16 cellular contexts compared by ENCODE assay signal in genomic region chr1:167602840-167603239, GRCh38. TPM values are rescaled to one million over a fixed set of nuclear protein-coding genes. Genes with fewer than 3 reads are reported as not detected.
A peak's percentile ranks its signal among the peaks of the same experiment; 100 is the strongest.
DNase-seq lines count a peak whose midpoint lies in the region; ATAC-seq, FAIRE-seq and TF ChIP-seq lines count a peak whose summit lies in the region.
"Had no signal": no experiment of that assay in that cellular context is flagged by ENCODE, and none has a peak within 500 bp of the region (broad histone marks: within the 10 kb centered on the region; RNA-seq: fewer than 3 reads in every experiment).

No MANE protein-coding gene starts in this region.

- no peak for TF ChIP-seq POLR2A in GM12891 (IDR thresholded peaks at IDR 0.05; ENCODE audit: low read depth, low read length)

- peak overlapping the region; percentile 64 for H3K27ac Mint-ChIP-seq in activated CD4-positive, alpha-beta T cell treated with anti-CD3 and anti-CD28 coated beads, Interleukin-2, amount 10 ng/mL, durations not matched to agents 24 days and 14 days
- H3K27ac Mint-ChIP-seq in activated T-helper 1 cell treated with anti-CD3 and anti-CD28 coated beads, Interleukin-12 subunit alpha, Interleukin-12 subunit beta, Interleukin-2, Interleukin-4 antibody, amounts not matched to agents 30 ng/mL and 10 ng/mL and 1 ng/mL, durations not matched to agents 14 hours and 24 hours and 36 hours: peak overlapping the region; percentile 56
- peak overlapping the region in 8 of 10 donors; percentile 22 to 90 (median 68) for H3K27ac Mint-ChIP-seq in naive thymus-derived CD8-positive, alpha-beta T cell
- no peak overlapping the region for H3K27ac Mint-ChIP-seq in glutamatergic neuron (ENCODE audit: unreplicated experiment)

- peak overlapping the region; percentile 5 for H3K4me3 Mint-ChIP-seq in activated CD4-positive, alpha-beta T cell treated with anti-CD3 and anti-CD28 coated beads, Interleukin-2, amount 10 ng/mL, durations not matched to agents 24 days and 14 days
- H3K4me3 Mint-ChIP-seq in activated T-helper 1 cell treated with anti-CD3 and anti-CD28 coated beads, Interleukin-12 subunit alpha, Interleukin-12 subunit beta, Interleukin-2, Interleukin-4 antibody, amounts not matched to agents 30 ng/mL and 10 ng/mL and 1 ng/mL, durations not matched to agents 14 hours and 24 hours and 36 hours: no peak overlapping the region
- H3K4me3 Mint-ChIP-seq in naive thymus-derived CD8-positive, alpha-beta T cell: peak overlapping the region in 9 of 10 donors; percentile 6 to 80 (median 36)
- H3K4me3 Mint-ChIP-seq in glutamatergic neuron (ENCODE audit: unreplicated experiment): no peak overlapping the region

- H3K36me3 Mint-ChIP-seq in activated CD4-positive, alpha-beta T cell treated with anti-CD3 and anti-CD28 coated beads, Interleukin-2, amount 10 ng/mL, durations not matched to agents 24 days and 14 days (ENCODE audit: low read depth): peaks cover 16% of the 10 kb centered on the region
- peaks cover 16% of the 10 kb centered on the region for H3K36me3 Mint-ChIP-seq in activated T-helper 1 cell treated with anti-CD3 and anti-CD28 coated beads, Interleukin-12 subunit alpha, Interleukin-12 subunit beta, Interleukin-2, Interleukin-4 antibody, amounts not matched to agents 30 ng/mL and 10 ng/mL and 1 ng/mL, durations not matched to agents 14 hours and 24 hours and 36 hours (ENCODE audit: low read depth)
- peaks cover 0 to 10% (median 7%) of the 10 kb centered on the region in 3 donors for H3K36me3 Mint-ChIP-seq in naive thymus-derived CD8-positive, alpha-beta T cell
- peaks cover 20% of the 10 kb centered on the region for H3K36me3 Mint-ChIP-seq in glutamatergic neuron (ENCODE audit: unreplicated experiment)

- H3K9me3 Mint-ChIP-seq in activated CD4-positive, alpha-beta T cell treated with anti-CD3 and anti-CD28 coated beads, Interleukin-2, amount 10 ng/mL, durations not matched to agents 24 days and 14 days: peaks cover 10% of the 10 kb centered on the region
- peaks cover 8% of the 10 kb centered on the region for H3K9me3 Mint-ChIP-seq in activated T-helper 1 cell treated with anti-CD3 and anti-CD28 coated beads, Interleukin-12 subunit alpha, Interleukin-12 subunit beta, Interleukin-2, Interleukin-4 antibody, amounts not matched to agents 30 ng/mL and 10 ng/mL and 1 ng/mL, durations not matched to agents 14 hours and 24 hours and 36 hours
- peaks cover 0 to 20% (median 10%) of the 10 kb centered on the region in 9 donors for H3K9me3 Mint-ChIP-seq in naive thymus-derived CD8-positive, alpha-beta T cell
- peaks cover 11% of the 10 kb centered on the region for H3K9me3 Mint-ChIP-seq in glutamatergic neuron (ENCODE audit: unreplicated experiment)

- TF ChIP-seq CTCF in glutamatergic neuron (IDR thresholded peaks at IDR 0.05; ENCODE audit: partially characterized antibody, unreplicated experiment): no peak

- POLR2A ChIA-PET in naive thymus-derived CD8-positive, alpha-beta T cell (lab: Charles Lee): interaction anchor here (1.6 to 11.4 kb wide), 3 partner anchors 18 to 37 kb away, joined by 3 to 315 read pairs (median 4); partner anchors contain the start of gene RCSD1

- H3K4me1 Mint-ChIP-seq in activated CD4-positive, alpha-beta T cell treated with anti-CD3 and anti-CD28 coated beads, Interleukin-2, amount 10 ng/mL, durations not matched to agents 24 days and 14 days: peaks cover 40% of the 10 kb centered on the region
- H3K4me1 Mint-ChIP-seq in activated T-helper 1 cell treated with anti-CD3 and anti-CD28 coated beads, Interleukin-12 subunit alpha, Interleukin-12 subunit beta, Interleukin-2, Interleukin-4 antibody, amounts not matched to agents 30 ng/mL and 10 ng/mL and 1 ng/mL, durations not matched to agents 14 hours and 24 hours and 36 hours (ENCODE audit: low read depth): peaks cover 46% of the 10 kb centered on the region
- peaks cover 25 to 49% (median 44%) of the 10 kb centered on the region in 4 donors for H3K4me1 Mint-ChIP-seq in naive thymus-derived CD8-positive, alpha-beta T cell
- H3K4me1 Mint-ChIP-seq in glutamatergic neuron (ENCODE audit: low read depth, unreplicated experiment): peaks cover 7% of the 10 kb centered on the region

- no peaks in the 10 kb centered on the region for H3K27me3 Mint-ChIP-seq in activated CD4-positive, alpha-beta T cell treated with anti-CD3 and anti-CD28 coated beads, Interleukin-2, amount 10 ng/mL, durations not matched to agents 24 days and 14 days
- H3K27me3 Mint-ChIP-seq in activated T-helper 1 cell treated with anti-CD3 and anti-CD28 coated beads, Interleukin-12 subunit alpha, Interleukin-12 subunit beta, Interleukin-2, Interleukin-4 antibody, amounts not matched to agents 30 ng/mL and 10 ng/mL and 1 ng/mL, durations not matched to agents 14 hours and 24 hours and 36 hours (ENCODE audit: insufficient read depth): no peaks in the 10 kb centered on the region
- H3K27me3 Mint-ChIP-seq in naive thymus-derived CD8-positive, alpha-beta T cell: no peaks in the 10 kb centered on the region
- peaks cover 7% of the 10 kb centered on the region for H3K27me3 Mint-ChIP-seq in glutamatergic neuron (ENCODE audit: unreplicated experiment)

- DNase-seq in activated CD4-positive, alpha-beta T cell treated with anti-CD3 and anti-CD28 coated beads, Interleukin-2, amount 10 ng/mL, durations not matched to agents 24 days and 14 days: peak; percentile 69
- DNase-seq in activated CD4-positive, alpha-beta T cell treated with anti-CD3 and anti-CD28 coated beads, Interleukin-2, amount 50 U/mL, for 48 hours: no peak
- DNase-seq in GM12891 (ENCODE audit: insufficient read length, low spot score) (no peak), NCI-H524 (lab: John Stamatoyannopoulos, UW) (no peak), glutamatergic neuron (no peak), putamen (ENCODE audit: low spot score) (no peak)
- DNase-seq in activated T-helper 1 cell treated with anti-CD3 and anti-CD28 coated beads, Interleukin-12 subunit alpha, Interleukin-12 subunit beta, Interleukin-2, Interleukin-4 antibody, amounts not matched to agents 30 ng/mL and 10 ng/mL and 1 ng/mL, durations not matched to agents 14 hours and 24 hours and 36 hours (ENCODE audit: low spot score): no peak
- DNase-seq in naive thymus-derived CD8-positive, alpha-beta T cell: peak in 1 of 10 donors; percentile 11
- DNase-seq: anterior cingulate cortex, cerebellar nuclear complex, hypothalamus, KG1, NCI-H1092 treated with DMSO at 0.1 percent for 48 hours, ovary, upper lobe of left lung had no signal

- intact Hi-C loops in activated CD4-positive, alpha-beta T cell treated with anti-CD3 and anti-CD28 coated beads, Interleukin-2, amount 10 ng/mL, durations not matched to agents 24 days and 14 days (cut with micrococcal nuclease): no loop called here
- intact Hi-C loops in activated T-helper 1 cell treated with anti-CD3 and anti-CD28 coated beads, Interleukin-12 subunit alpha, Interleukin-12 subunit beta, Interleukin-2, Interleukin-4 antibody, amounts not matched to agents 30 ng/mL and 10 ng/mL and 1 ng/mL, durations not matched to agents 14 hours and 24 hours and 36 hours (cut with micrococcal nuclease): no loop called here

- ATAC-seq in naive thymus-derived CD8-positive, alpha-beta T cell: peak in 1 of 2 donors; percentile 33
- ATAC-seq: Panc1 had no signal

- peak; percentile 40 for FAIRE-seq in GM12891 (lab: Jason Lieb, UNC)

TF ChIP-seq in GM12891, 5 proteins besides CTCF, POLR2A, EP300 and RAD21:
- no peak for TF ChIP-seq SPI1 (IDR thresholded peaks at IDR 0.05; ENCODE audit: low read depth, low read length)
- no peak for TF ChIP-seq PAX5 (IDR thresholded peaks at IDR 0.05; ENCODE audit: insufficient read depth, low read length, severe bottlenecking)
- no peak for TF ChIP-seq POLR2AphosphoS5 (IDR thresholded peaks at IDR 0.05; ENCODE audit: low read depth, low read length)
- no peak for TF ChIP-seq TAF1 (IDR thresholded peaks at IDR 0.05; ENCODE audit: low read depth, low read length)
- TF ChIP-seq POU2F2 (IDR thresholded peaks at IDR 0.05; ENCODE audit: low read depth, low read length): no peak

RNA-seq across cellular contexts. Expression of gene RCSD1, which starts 27.2 kb away (rescaled TPM):
- total RNA-seq in activated CD4-positive, alpha-beta T cell treated with anti-CD3 and anti-CD28 coated beads, Interleukin-2, amount 10 ng/mL, durations not matched to agents 24 days and 14 days: 74.7 and 81.0 TPM in 2 replicates
- 60.0 TPM for polyA plus RNA-seq in GM12891 (2012; ENCODE audit: low read depth, missing spikeins)
- 78.6 and 81.9 TPM in 2 replicates for total RNA-seq in activated T-helper 1 cell treated with anti-CD3 and anti-CD28 coated beads, Interleukin-12 subunit alpha, Interleukin-12 subunit beta, Interleukin-2, Interleukin-4 antibody, amounts not matched to agents 30 ng/mL and 10 ng/mL and 1 ng/mL, durations not matched to agents 14 hours and 24 hours and 36 hours
- total RNA-seq in naive thymus-derived CD8-positive, alpha-beta T cell: 100 to 1,000 TPM; 149 to 156 TPM
- polyA plus RNA-seq in naive thymus-derived CD8-positive, alpha-beta T cell: 100 to 1,000 TPM; 121 to 132 (median 124) TPM
- not detected for total RNA-seq in glutamatergic neuron (ENCODE audit: unreplicated experiment)

RNA-seq across cellular contexts. Expression of gene CREG1, which starts 49.3 kb away (rescaled TPM):
- total RNA-seq in activated CD4-positive, alpha-beta T cell treated with anti-CD3 and anti-CD28 coated beads, Interleukin-2, amount 10 ng/mL, durations not matched to agents 24 days and 14 days: 12.3 and 13.6 TPM in 2 replicates
- polyA plus RNA-seq in GM12891 (2012; ENCODE audit: low read depth, missing spikeins): 5.7 TPM
- total RNA-seq in activated T-helper 1 cell treated with anti-CD3 and anti-CD28 coated beads, Interleukin-12 subunit alpha, Interleukin-12 subunit beta, Interleukin-2, Interleukin-4 antibody, amounts not matched to agents 30 ng/mL and 10 ng/mL and 1 ng/mL, durations not matched to agents 14 hours and 24 hours and 36 hours: 15.3 and 16.8 TPM in 2 replicates
- total RNA-seq in naive thymus-derived CD8-positive, alpha-beta T cell: 10 to 100 TPM; 13.8 to 15.5 TPM
- 10 to 100 TPM; 14.6 to 26.8 (median 23.3) TPM for polyA plus RNA-seq in naive thymus-derived CD8-positive, alpha-beta T cell
- total RNA-seq in glutamatergic neuron (ENCODE audit: unreplicated experiment): 2.5 TPM

Comparison
In these comparisons a context has a peak if more than half of its experiments do, and no peak if none do; other contexts are left out.
1. H3K4me3 Mint-ChIP-seq: peak in activated CD4-positive, alpha-beta T cell treated with anti-CD3 and anti-CD28 coated beads, Interleukin-2, amount 10 ng/mL, durations not matched to agents 24 days and 14 days (single experiment) and naive thymus-derived CD8-positive, alpha-beta T cell (9 of 10); none in activated T-helper 1 cell treated with anti-CD3 and anti-CD28 coated beads, Interleukin-12 subunit alpha, Interleukin-12 subunit beta, Interleukin-2, Interleukin-4 antibody, amounts not matched to agents 30 ng/mL and 10 ng/mL and 1 ng/mL, durations not matched to agents 14 hours and 24 hours and 36 hours (single experiment) and glutamatergic neuron (single experiment).
2. RNA of gene RCSD1, which starts 27.2 kb away (total RNA-seq): 149 to 156 TPM in naive thymus-derived CD8-positive, alpha-beta T cell, 74.7 to 81.0 TPM in activated CD4-positive, alpha-beta T cell treated with anti-CD3 and anti-CD28 coated beads, Interleukin-2, amount 10 ng/mL, durations not matched to agents 24 days and 14 days and 78.6 to 81.9 TPM in activated T-helper 1 cell treated with anti-CD3 and anti-CD28 coated beads, Interleukin-12 subunit alpha, Interleukin-12 subunit beta, Interleukin-2, Interleukin-4 antibody, amounts not matched to agents 30 ng/mL and 10 ng/mL and 1 ng/mL, durations not matched to agents 14 hours and 24 hours and 36 hours; not detected in glutamatergic neuron (single experiment); every median in the first group is over 10 times any median in the second.